Comparison of ENCODE assay signal across 8 cellular contexts in genomic region chr22:24592846-24593809, GRCh38. TPM values are rescaled to one million over a fixed set of nuclear protein-coding genes. Genes with fewer than 3 reads are reported as not detected.
A peak's percentile ranks its signal among the peaks of the same experiment; 100 is the strongest.
DNase-seq lines count a peak whose midpoint lies in the region; ATAC-seq lines count a peak whose summit lies in the region.

Gene LRRC75B (minus strand): TSS chr22:24593073. CDS start chr22:24593039, 34 bp downstream.

- DNase-seq in DMS53 (lab: John Stamatoyannopoulos, UW) (peak; percentile 69), KBM-7 (peak; percentile 76), SW 1271 (lab: John Stamatoyannopoulos, UW) (peak; percentile 24 to 45), dermis blood vessel endothelial cell (peak; percentile 79), left kidney (ENCODE audit: low read depth, low spot score) (peak; percentile 94)
- DNase-seq in stimulated activated CD4-positive, alpha-beta T cell treated with anti-CD3 and anti-CD28 coated beads, Interleukin-12 subunit alpha, Interleukin-12 subunit beta, amount 100 ng/mL, for 4 hours = peak; percentile 25

- ATAC-seq in GM19463 (IDR thresholded peaks at IDR 0.05; ENCODE audit: unreplicated experiment) (peak; percentile 97), GM18517 (IDR thresholded peaks at IDR 0.05; ENCODE audit: unreplicated experiment) (no peak)

- in situ Hi-C loops in KBM-7 (cut with MboI; ENCODE audit: low pct_unique_long_range_greater_than_20kb, low sequenced_read_pairs) = no loop called here

RNA-seq across cellular contexts. Expression of gene LRRC75B, which starts in this region (rescaled TPM):
- 3.4 and 6.3 TPM in 2 replicates for total RNA-seq in dermis blood vessel endothelial cell

Comparison
In these comparisons a context has a peak if more than half of its experiments do, and no peak if none do; other contexts are left out.
1. DNase-seq: peak in every context shown above with its lines; median percentile 94 in left kidney; 79 in dermis blood vessel endothelial cell; 76 in KBM-7; 69 in DMS53; 34 in SW 1271; 25 in stimulated activated CD4-positive, alpha-beta T cell treated with anti-CD3 and anti-CD28 coated beads, Interleukin-12 subunit alpha, Interleukin-12 subunit beta, amount 100 ng/mL, for 4 hours.